In the genomic region with DNA sequence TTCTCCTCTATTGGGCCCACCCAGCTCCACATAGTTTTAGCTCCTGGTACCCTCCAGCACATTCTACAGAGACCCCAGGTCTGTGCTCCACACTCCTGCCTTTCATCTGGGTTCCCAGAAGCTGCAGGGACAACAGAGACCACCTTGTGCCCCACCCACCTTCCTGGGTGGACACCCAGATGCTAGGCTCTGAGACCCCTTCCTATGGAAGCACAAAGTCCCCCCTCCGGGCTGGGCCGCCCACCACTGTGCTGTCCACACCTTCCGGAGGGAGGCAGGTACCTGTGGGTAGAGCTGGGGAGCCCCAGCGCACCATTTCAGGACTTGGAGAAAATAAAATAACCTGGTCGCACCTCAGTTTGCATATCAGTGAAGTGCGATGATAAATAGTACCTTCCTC, we compare ENCODE assay signal across 24 cellular contexts.
"Had no signal": no experiment of that assay in that cellular context is flagged by ENCODE, and none has a peak within 500 bp of the region (broad histone marks: within the 10 kb centered on the region; RNA-seq: fewer than 3 reads in every experiment).

No MANE protein-coding gene starts in this region.

- H3K4me1 ChIP-seq: foreskin keratinocyte, pancreas, right lobe of liver had no signal

- H3K9ac ChIP-seq: neural progenitor cell had no signal

- H3K9me3 ChIP-seq: pancreas, right lobe of liver, spleen, thoracic aorta, transverse colon had no signal

- H3K4me1 Mint-ChIP-seq: neural progenitor cell had no signal

- H3K27ac ChIP-seq: coronary artery, foreskin keratinocyte, hepatocyte, neural progenitor cell, pancreas, right lobe of liver, spleen, thoracic aorta had no signal

- FAIRE-seq: endothelial cell of umbilical vein, pancreas, urothelium cell line had no signal

- H3K27ac Mint-ChIP-seq: endodermal cell; natural killer cell treated with Interleukin-12 subunit alpha and Interleukin-12 subunit beta and Interleukin-15 and Interleukin-18, amount 100 ng/mL, for 72 hours; neural progenitor cell; progenitor cell of endocrine pancreas; stimulated activated memory B cell treated with anti-CD40 and anti-IgM and Interleukin-4, amounts not matched to agents 10 μg/mL and 1 μg/mL and 100 μg/mL, for 72 hours; stimulated activated naive CD8-positive, alpha-beta T cell treated with anti-CD3 and anti-CD28 coated beads, Interleukin-15, Interleukin-2, amounts not matched to agents 100 ng/mL and 50 ng/mL, for 24 hours had no signal

- H3K9me3 Mint-ChIP-seq: endodermal cell; natural killer cell treated with Interleukin-12 subunit alpha and Interleukin-12 subunit beta and Interleukin-15 and Interleukin-18, amount 100 ng/mL, for 72 hours; neural progenitor cell; stimulated activated memory B cell treated with anti-CD40 and anti-IgM and Interleukin-4, amounts not matched to agents 10 μg/mL and 1 μg/mL and 100 μg/mL, for 72 hours; stimulated activated naive CD8-positive, alpha-beta T cell treated with anti-CD3 and anti-CD28 coated beads, Interleukin-15, Interleukin-2, amounts not matched to agents 100 ng/mL and 50 ng/mL, for 24 hours had no signal

- H3K4me3 ChIP-seq: coronary artery, hepatocyte, pancreas, right lobe of liver, spleen, thoracic aorta, transverse colon had no signal

- H3K36me3 ChIP-seq: neural progenitor cell, pancreas, right lobe of liver, spleen, thoracic aorta, transverse colon had no signal

- H3K4me3 Mint-ChIP-seq: natural killer cell treated with Interleukin-12 subunit alpha and Interleukin-12 subunit beta and Interleukin-15 and Interleukin-18, amount 100 ng/mL, for 72 hours; neural progenitor cell; stimulated activated memory B cell treated with anti-CD40 and anti-IgM and Interleukin-4, amounts not matched to agents 10 μg/mL and 1 μg/mL and 100 μg/mL, for 72 hours; stimulated activated naive CD8-positive, alpha-beta T cell treated with anti-CD3 and anti-CD28 coated beads, Interleukin-15, Interleukin-2, amounts not matched to agents 100 ng/mL and 50 ng/mL, for 24 hours had no signal

- H3K79me2 ChIP-seq: hepatocyte had no signal

- H2AFZ ChIP-seq: hepatocyte, neural progenitor cell had no signal

- DNase-seq: effector CD4-positive, alpha-beta T cell; endodermal cell; erythroblast; foreskin keratinocyte; occipital lobe; retina; spleen; stimulated activated CD4-positive, alpha-beta T cell treated with anti-CD3 and anti-CD28 coated beads, Interleukin-15, amount 100 ng/mL, for 24 hours; stimulated activated CD4-positive, alpha-beta T cell treated with anti-CD3 and anti-CD28 coated beads, Interleukin-1b, Interleukin-23, amount 100 ng/mL, for 48 hours; stimulated activated CD4-positive, alpha-beta T cell treated with anti-CD3 and anti-CD28 coated beads, Interleukin-4, amount 100 ng/mL, for 24 hours; transverse colon had no signal

- H3K27me3 ChIP-seq: right lobe of liver had no signal

- ATAC-seq: foreskin keratinocyte; left lobe of liver; natural killer cell treated with Interleukin-12 subunit alpha and Interleukin-12 subunit beta and Interleukin-15 and Interleukin-18, amount 100 ng/mL, for 72 hours; pancreas; stimulated activated memory B cell treated with anti-CD40 and anti-IgM and Interleukin-4, amounts not matched to agents 10 μg/mL and 1 μg/mL and 100 μg/mL, for 72 hours had no signal

- H3K36me3 Mint-ChIP-seq: natural killer cell treated with Interleukin-12 subunit alpha and Interleukin-12 subunit beta and Interleukin-15 and Interleukin-18, amount 100 ng/mL, for 72 hours; neural progenitor cell; stimulated activated memory B cell treated with anti-CD40 and anti-IgM and Interleukin-4, amounts not matched to agents 10 μg/mL and 1 μg/mL and 100 μg/mL, for 72 hours had no signal
